In the genomic region with DNA sequence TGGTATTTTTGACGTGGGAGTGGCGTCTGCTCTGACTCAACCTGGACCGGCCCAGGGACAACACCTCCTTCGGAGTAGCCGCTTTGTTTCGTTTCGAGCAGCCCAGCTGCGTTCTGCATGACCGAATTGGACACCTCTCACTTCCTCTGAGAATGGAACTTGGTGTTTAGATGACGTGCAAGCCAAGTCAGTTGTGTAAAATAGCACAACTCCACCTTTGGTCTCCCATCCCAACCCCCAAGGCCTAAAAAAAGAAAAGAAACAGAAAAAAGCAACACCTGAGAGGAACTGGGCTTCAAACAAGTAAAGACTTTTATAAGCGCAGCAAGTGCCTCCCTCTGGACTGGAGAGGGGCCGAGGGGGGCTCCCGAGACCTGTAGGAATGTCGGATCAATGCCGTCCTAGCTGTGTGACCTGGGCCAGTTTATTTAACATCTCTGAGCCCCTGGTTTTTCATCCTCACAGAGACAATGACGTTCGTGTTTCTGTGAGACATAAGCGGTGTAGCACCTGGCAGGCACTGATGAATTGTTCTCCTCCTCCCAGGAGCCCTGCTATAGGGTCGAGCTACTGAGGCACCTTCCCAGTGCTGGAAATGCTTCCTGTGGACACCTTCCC, we compare ENCODE assay signal across 8 cellular contexts. TPM values are rescaled to one million over a fixed set of nuclear protein-coding genes. Genes with fewer than 3 reads are reported as not detected.
DNase-seq lines count a peak whose midpoint lies in the region; ATAC-seq and TF ChIP-seq lines count a peak whose summit lies in the region.

No MANE protein-coding gene starts in this region.

- H3K9me3 ChIP-seq in esophagus muscularis mucosa = no peaks in the 10 kb centered on the region

- CTCF ChIA-PET in HEK293T (lab: Yijun Ruan, JAX) = interaction anchor here (0.6 kb wide), 1 partner anchor 191 kb away, joined by 3 read pairs; no protein-coding TSS in a partner anchor

- intact Hi-C loops in esophagus muscularis mucosa (cut with DNase I) = loop anchor here (5.0 kb wide), 2 partner anchors 56 to 141 kb away; a partner anchor contains a TSS

- TF ChIP-seq CTCF in AG09319 (IDR thresholded peaks at IDR 0.05; ENCODE audit: low read depth, low read length) (no peak), esophagus muscularis mucosa (IDR thresholded peaks at IDR 0.05) (no peak)

- H3K27ac ChIP-seq in esophagus muscularis mucosa (replicated peaks in 1 of 4) = peak overlapping the region in 2 of 4 donors; percentile 27 to 52

- H3K4me1 ChIP-seq in esophagus muscularis mucosa = peaks cover 16 to 49% (median 44%) of the 10 kb centered on the region in 4 donors

- peak overlapping the region in 3 of 4 donors; percentile 13 to 20 (median 17) for H3K4me3 ChIP-seq in esophagus muscularis mucosa

- TF ChIP-seq EP300 in esophagus muscularis mucosa (IDR thresholded peaks at IDR 0.05) = no peak

- no peak for TF ChIP-seq POLR2A in esophagus muscularis mucosa (IDR thresholded peaks at IDR 0.05; ENCODE audit: low read depth)

- H3K27me3 ChIP-seq in esophagus muscularis mucosa = no peaks in the 10 kb centered on the region

- DNase-seq in AG09319 (ENCODE audit: extremely low read depth, low read depth) (peak; percentile 20), esophagus muscularis mucosa (ENCODE audit: extremely low spot score) (no peak), HEK293T (ENCODE audit: extremely low spot score) (no peak), hippocampal formation (lab: John Stamatoyannopoulos, UW) (no peak)
- DNase-seq in activated CD4-positive, alpha-beta T cell treated with anti-CD3 and anti-CD28 coated beads, Interleukin-2, amount 50 U/mL, for 1 hour = peak; percentile 57
- peak; percentile 88 for DNase-seq in stimulated activated CD4-positive, alpha-beta T cell treated with anti-CD3 and anti-CD28 coated beads, Interleukin-1b, Interleukin-23, amount 100 ng/mL, for 48 hours

- POLR2A ChIA-PET in HEK293T (lab: Yijun Ruan, JAX) = no interaction called here

- ATAC-seq in GM19351 (IDR thresholded peaks at IDR 0.05; ENCODE audit: unreplicated experiment) (peak; percentile 81), HG03432 (IDR thresholded peaks at IDR 0.05; ENCODE audit: unreplicated experiment) (peak; percentile 80)

- WGBS in esophagus muscularis mucosa = 68% methylated on average over 19 of the region's 19 CpGs

- H3K36me3 ChIP-seq in esophagus muscularis mucosa = no peaks in the 10 kb centered on the region

TF ChIP-seq in HEK293T, 16 proteins besides CTCF, POLR2A, EP300 and RAD21:
- no peak for TF ChIP-seq FOXK2 (IDR thresholded peaks at IDR 0.05)
- no peak for TF ChIP-seq SP1 (IDR thresholded peaks at IDR 0.05)
- no peak for TF ChIP-seq ARNT (IDR thresholded peaks at IDR 0.05)
- TF ChIP-seq BHLHE40 (IDR thresholded peaks at IDR 0.05; ENCODE audit: borderline replicate concordance) = no peak
- no peak for TF ChIP-seq LEF1 (IDR thresholded peaks at IDR 0.05; ENCODE audit: borderline replicate concordance)
- TF ChIP-seq TARDBP (IDR thresholded peaks at IDR 0.05) = no peak
- TF ChIP-seq, protein P1, sequence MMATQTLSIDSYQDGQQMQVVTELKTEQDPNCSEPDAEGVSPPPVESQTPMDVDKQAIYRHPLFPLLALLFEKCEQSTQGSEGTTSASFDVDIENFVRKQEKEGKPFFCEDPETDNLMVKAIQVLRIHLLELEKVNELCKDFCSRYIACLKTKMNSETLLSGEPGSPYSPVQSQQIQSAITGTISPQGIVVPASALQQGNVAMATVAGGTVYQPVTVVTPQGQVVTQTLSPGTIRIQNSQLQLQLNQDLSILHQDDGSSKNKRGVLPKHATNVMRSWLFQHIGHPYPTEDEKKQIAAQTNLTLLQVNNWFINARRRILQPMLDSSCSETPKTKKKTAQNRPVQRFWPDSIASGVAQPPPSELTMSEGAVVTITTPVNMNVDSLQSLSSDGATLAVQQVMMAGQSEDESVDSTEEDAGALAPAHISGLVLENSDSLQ (IDR thresholded peaks at IDR 0.05) = no peak
- TF ChIP-seq SUZ12 (IDR thresholded peaks at IDR 0.05) = no peak
- TF ChIP-seq FOXA1 (IDR thresholded peaks at IDR 0.05) = no peak
- no peak for TF ChIP-seq NFRKB (IDR thresholded peaks at IDR 0.05)
- TF ChIP-seq ELF4 (IDR thresholded peaks at IDR 0.05) = no peak
- no peak for TF ChIP-seq HDGF (IDR thresholded peaks at IDR 0.05; ENCODE audit: borderline replicate concordance)
- no peak for TF ChIP-seq FOXM1 (IDR thresholded peaks at IDR 0.05; ENCODE audit: borderline replicate concordance)
- TF ChIP-seq CTBP1 (IDR thresholded peaks at IDR 0.05; ENCODE audit: borderline replicate concordance) = no peak
- no peak for TF ChIP-seq ZNF384 (IDR thresholded peaks at IDR 0.05)
- no peak for TF ChIP-seq L3MBTL2 (conservative IDR thresholded peaks at IDR 0.05)

RNA-seq across cellular contexts. Expression of a gene that starts 52.0 kb away (rescaled TPM):
- total RNA-seq in esophagus muscularis mucosa = 10 to 100 TPM in 2 of 4 donors, 1 to 10 TPM in 2; 9.7 to 17.0 (median 13.1) TPM

Comparison
In these comparisons a context has a peak if more than half of its experiments do, and no peak if none do; other contexts are left out.
1. DNase-seq: peak in AG09319 (single experiment), activated CD4-positive, alpha-beta T cell treated with anti-CD3 and anti-CD28 coated beads, Interleukin-2, amount 50 U/mL, for 1 hour (single experiment) and stimulated activated CD4-positive, alpha-beta T cell treated with anti-CD3 and anti-CD28 coated beads, Interleukin-1b, Interleukin-23, amount 100 ng/mL, for 48 hours (single experiment); none in esophagus muscularis mucosa (single experiment), HEK293T (single experiment) and hippocampal formation (0 of 2).